ENCODE assay signal across 23 cellular contexts in the genomic region with DNA sequence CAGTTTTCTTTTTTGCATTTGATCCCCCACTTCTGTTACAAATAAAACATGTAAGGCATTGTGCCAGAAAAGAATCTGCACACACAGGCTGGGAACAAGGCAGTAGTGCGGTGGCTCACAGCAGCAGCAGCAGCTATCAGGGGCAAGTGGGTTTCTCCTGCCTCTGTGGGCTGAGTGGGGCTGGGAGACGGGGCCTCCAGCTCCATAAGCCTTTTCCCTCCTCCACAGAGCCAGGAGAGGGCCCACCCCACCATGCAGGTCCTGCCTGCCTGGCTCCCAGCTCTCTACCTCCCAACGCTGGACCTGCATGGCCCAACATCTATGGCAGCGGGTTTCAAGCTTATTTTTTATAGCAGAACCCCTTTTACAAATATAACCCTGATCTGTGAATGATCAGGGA. TPM values are rescaled to one million over a fixed set of nuclear protein-coding genes. Genes with fewer than 3 reads are reported as not detected.
DNase-seq lines count a peak whose midpoint lies in the region; ATAC-seq and TF ChIP-seq lines count a peak whose summit lies in the region.
"Had no signal": no experiment of that assay in that cellular context is flagged by ENCODE, and none has a peak within 500 bp of the region (broad histone marks: within the 10 kb centered on the region; RNA-seq: fewer than 3 reads in every experiment).

No MANE protein-coding gene starts in this region.

- peak overlapping the region; percentile 8; the same call in 1 of the 2 replicates for H3K4me3 ChIP-seq in HFF-Myc (replicated peaks; ENCODE audit: low read depth, low read length)
- no peak overlapping the region for H3K4me3 ChIP-seq in spleen
- no peak overlapping the region for H3K4me3 ChIP-seq in right cardiac atrium (ENCODE audit: low read length)
- H3K4me3 ChIP-seq: BLaER1 treated with 17β-estradiol and CSF1 and Interleukin-3, amounts not matched to agents 10 nM and 100 nM; lower lobe of right lung; prostate gland; upper lobe of left lung had no signal

- H3K9me3 Mint-ChIP-seq in activated CD4-positive, alpha-beta memory T cell treated with anti-CD3 and anti-CD28 coated beads for 36 hours, result no peaks in the 10 kb centered on the region
- H3K9me3 Mint-ChIP-seq in activated CD4-positive, alpha-beta memory T cell treated with anti-CD3 and anti-CD28 coated beads, Interleukin-2, amount 10 ng/mL, durations not matched to agents 7 days and 5 days, result peaks cover 2% of the 10 kb centered on the region
- H3K9me3 Mint-ChIP-seq: T-helper 2 cell treated with Interferon-gamma antibody and Interleukin-4, amounts not matched to agents 5 μg/mL and 100 μg/mL, for 36 hours had no signal

- H3K4me3 Mint-ChIP-seq in activated CD4-positive, alpha-beta memory T cell treated with anti-CD3 and anti-CD28 coated beads for 36 hours, result peak overlapping the region; percentile 95
- no peak overlapping the region for H3K4me3 Mint-ChIP-seq in activated CD4-positive, alpha-beta memory T cell treated with anti-CD3 and anti-CD28 coated beads, Interleukin-2, amount 10 ng/mL, durations not matched to agents 7 days and 5 days
- H3K4me3 Mint-ChIP-seq: T-helper 2 cell treated with Interferon-gamma antibody and Interleukin-4, amounts not matched to agents 5 μg/mL and 100 μg/mL, for 36 hours had no signal

- intact Hi-C loops in activated CD4-positive, alpha-beta memory T cell treated with anti-CD3 and anti-CD28 coated beads for 36 hours (cut with micrococcal nuclease), result no loop called here
- intact Hi-C loops in spleen (cut with DNase I; ENCODE audit: low total_unique reads) (no loop called here), right cardiac atrium (cut with DNase I) (no loop called here)

- H3K27me3 ChIP-seq in spleen (replicated peaks in 1 of 7) (no peaks in the 10 kb centered on the region), right cardiac atrium (ENCODE audit: control insufficient read depth, insufficient read depth) (no peaks in the 10 kb centered on the region)
- H3K27me3 ChIP-seq: BLaER1 treated with 17β-estradiol and CSF1 and Interleukin-3, amounts not matched to agents 10 nM and 100 nM; upper lobe of left lung had no signal

- H3K36me3 Mint-ChIP-seq in activated CD4-positive, alpha-beta memory T cell treated with anti-CD3 and anti-CD28 coated beads for 36 hours, result peaks cover 94% of the 10 kb centered on the region
- peaks cover 86% of the 10 kb centered on the region for H3K36me3 Mint-ChIP-seq in activated CD4-positive, alpha-beta memory T cell treated with anti-CD3 and anti-CD28 coated beads, Interleukin-2, amount 10 ng/mL, durations not matched to agents 7 days and 5 days (ENCODE audit: low read depth)

- WGBS in spleen, 5 donors, result 90 to 95% (median 93%) methylated on average over 4 of the region's 4 CpGs
- WGBS in right cardiac atrium, result 86% methylated on average over 4 of the region's 4 CpGs

- H3K9me3 ChIP-seq in spleen (no peaks in the 10 kb centered on the region), right cardiac atrium (ENCODE audit: control insufficient read depth, low read length) (no peaks in the 10 kb centered on the region)
- H3K9me3 ChIP-seq: lower lobe of right lung, prostate gland, upper lobe of left lung had no signal

- DNase-seq in activated CD4-positive, alpha-beta memory T cell treated with anti-CD3 and anti-CD28 coated beads for 36 hours, result no peak
- no peak for DNase-seq in activated CD4-positive, alpha-beta memory T cell treated with anti-CD3 and anti-CD28 coated beads, Interleukin-2, amount 10 ng/mL, durations not matched to agents 7 days and 5 days
- DNase-seq in HFF-Myc (ENCODE audit: extremely low read depth, low read depth) (no peak), ecto neural progenitor cell (ENCODE audit: low spot score) (peak; percentile 36), spleen (peak; percentile 62), right cardiac atrium (no peak), foreskin melanocyte (no peak)
- DNase-seq: activated naive CD4-positive, alpha-beta T cell; amygdala; cortex of kidney; DND-41; H7; lower lobe of right lung; NCI-H187; NCI-H526 treated with DMSO at 0.1 percent for 48 hours had no signal

- POLR2A ChIA-PET in activated CD4-positive, alpha-beta memory T cell treated with anti-CD3 and anti-CD28 coated beads for 36 hours (lab: Charles Lee), result interaction anchor here (1.0 to 8.8 kb wide), 3 partner anchors 9 to 14 kb away, joined by 3 to 240 read pairs (median 54); no protein-coding TSS in a partner anchor
- POLR2A ChIA-PET in activated CD4-positive, alpha-beta memory T cell treated with anti-CD3 and anti-CD28 coated beads, Interleukin-2, amount 10 ng/mL, durations not matched to agents 7 days and 5 days (lab: Charles Lee), result interaction anchor here (6.5 to 8.2 kb wide), 2 partner anchors 11 to 14 kb away, joined by 62 to 221 read pairs; no protein-coding TSS in a partner anchor

- peaks cover 0 to 67% (median 8%) of the 10 kb centered on the region in 6 donors for H3K36me3 ChIP-seq in spleen
- H3K36me3 ChIP-seq: prostate gland, WERI-Rb-1 had no signal

- H3K4me1 Mint-ChIP-seq in activated CD4-positive, alpha-beta memory T cell treated with anti-CD3 and anti-CD28 coated beads for 36 hours (ENCODE audit: low read depth), result peaks cover 67% of the 10 kb centered on the region
- peaks cover 77% of the 10 kb centered on the region for H3K4me1 Mint-ChIP-seq in activated CD4-positive, alpha-beta memory T cell treated with anti-CD3 and anti-CD28 coated beads, Interleukin-2, amount 10 ng/mL, durations not matched to agents 7 days and 5 days

- peak overlapping the region; percentile 28 for H3K27ac Mint-ChIP-seq in activated CD4-positive, alpha-beta memory T cell treated with anti-CD3 and anti-CD28 coated beads for 36 hours
- H3K27ac Mint-ChIP-seq in activated CD4-positive, alpha-beta memory T cell treated with anti-CD3 and anti-CD28 coated beads, Interleukin-2, amount 10 ng/mL, durations not matched to agents 7 days and 5 days, result no peak overlapping the region
- H3K27ac Mint-ChIP-seq: T-helper 2 cell treated with Interferon-gamma antibody and Interleukin-4, amounts not matched to agents 5 μg/mL and 100 μg/mL, for 36 hours had no signal

- TF ChIP-seq POLR2A in spleen (IDR thresholded peaks at IDR 0.05), result no peak

- no peaks in the 10 kb centered on the region for H3K27me3 Mint-ChIP-seq in activated CD4-positive, alpha-beta memory T cell treated with anti-CD3 and anti-CD28 coated beads for 36 hours
- peaks cover 2% of the 10 kb centered on the region for H3K27me3 Mint-ChIP-seq in activated CD4-positive, alpha-beta memory T cell treated with anti-CD3 and anti-CD28 coated beads, Interleukin-2, amount 10 ng/mL, durations not matched to agents 7 days and 5 days

- CTCF ChIA-PET in activated CD4-positive, alpha-beta memory T cell treated with anti-CD3 and anti-CD28 coated beads for 36 hours (lab: Charles Lee), result interaction anchor here (0.9 to 6.5 kb wide), 3 partner anchors 14 to 134 kb away, joined by 3 to 74 read pairs (median 24); no protein-coding TSS in a partner anchor
- CTCF ChIA-PET in activated CD4-positive, alpha-beta memory T cell treated with anti-CD3 and anti-CD28 coated beads, Interleukin-2, amount 10 ng/mL, durations not matched to agents 7 days and 5 days (lab: Charles Lee), result interaction anchor here (3.5 to 6.2 kb wide), 2 partner anchors 12 to 135 kb away, joined by 14 to 63 read pairs; no protein-coding TSS in a partner anchor

- H3K4me1 ChIP-seq in spleen, result peaks cover 15 to 95% (median 56%) of the 10 kb centered on the region in 6 donors
- peaks cover 5% of the 10 kb centered on the region for H3K4me1 ChIP-seq in right cardiac atrium (ENCODE audit: control insufficient read depth, insufficient read depth, low read length)
- H3K4me1 ChIP-seq: prostate gland had no signal

- TF ChIP-seq CTCF in HFF-Myc (IDR thresholded peaks at IDR 0.05; ENCODE audit: low read depth, low read length, missing control alignments) (no peak), spleen (IDR thresholded peaks at IDR 0.05 in 8 of 11, conservative IDR thresholded peaks at IDR 0.05 in 3 of 11) (no peak)

- ATAC-seq in right cardiac atrium (no peak), GM19463 (IDR thresholded peaks at IDR 0.05; ENCODE audit: unreplicated experiment) (no peak)
- ATAC-seq: lower lobe of right lung had no signal

- no peak overlapping the region for H3K27ac ChIP-seq in spleen
- H3K27ac ChIP-seq in right cardiac atrium (ENCODE audit: low read length), result no peak overlapping the region
- H3K27ac ChIP-seq: BLaER1 treated with 17β-estradiol and CSF1 and Interleukin-3, amounts not matched to agents 10 nM and 100 nM; lower lobe of right lung; prostate gland; upper lobe of left lung; WERI-Rb-1 had no signal

RNA-seq across cellular contexts. Expression of gene ARID5A, which starts 5.2 kb away (rescaled TPM):
- 100 to 1,000 TPM; 260 to 266 TPM for total RNA-seq in activated CD4-positive, alpha-beta memory T cell treated with anti-CD3 and anti-CD28 coated beads for 36 hours
- 10 to 100 TPM; 80.0 to 86.8 TPM for total RNA-seq in activated CD4-positive, alpha-beta memory T cell treated with anti-CD3 and anti-CD28 coated beads, Interleukin-2, amount 10 ng/mL, durations not matched to agents 7 days and 5 days
- 100 to 1,000 TPM in 1 of 7 donors, 10 to 100 TPM in 6; 41.2 to 121 (median 52.8) TPM for total RNA-seq in spleen
- 10 to 100 TPM; 30.8 to 37.2 (median 35.4) TPM for polyA plus RNA-seq in spleen
- 10 to 100 TPM; 13.0 to 28.0 (median 19.3) TPM for total RNA-seq in right cardiac atrium
- 31.8 TPM for polyA plus RNA-seq in right cardiac atrium

RNA-seq across cellular contexts. Expression of gene NEURL3, which starts 36.6 kb away (rescaled TPM):
- 1 to 10 TPM in 1 of 2 experiments, under 1 TPM in 1; 0.87 to 1.1 TPM for total RNA-seq in activated CD4-positive, alpha-beta memory T cell treated with anti-CD3 and anti-CD28 coated beads for 36 hours
- 1 to 10 TPM in 1 of 2 experiments, under 1 TPM in 1; 0.78 to 1.0 TPM for total RNA-seq in activated CD4-positive, alpha-beta memory T cell treated with anti-CD3 and anti-CD28 coated beads, Interleukin-2, amount 10 ng/mL, durations not matched to agents 7 days and 5 days
- total RNA-seq in spleen (under 1 TPM in 5 of 7 donors, not detected in 2; 0.32 to 0.98 (median 0.49) TPM), right cardiac atrium (under 1 TPM in 2 of 4 donors, not detected in 2; 0.15 to 0.20 TPM)
- polyA plus RNA-seq in spleen (1 to 10 TPM in 1 of 3 donors, under 1 TPM in 2; 0.35 to 1.2 (median 0.79) TPM), right cardiac atrium (0.07 TPM)
- total RNA-seq: A673, LHCN-M2 had no signal

Comparison
In these comparisons a context has a peak if more than half of its experiments do, and no peak if none do; other contexts are left out.
1. DNase-seq: peak in ecto neural progenitor cell (single experiment) and spleen (single experiment); none in activated CD4-positive, alpha-beta memory T cell treated with anti-CD3 and anti-CD28 coated beads for 36 hours (single experiment), activated CD4-positive, alpha-beta memory T cell treated with anti-CD3 and anti-CD28 coated beads, Interleukin-2, amount 10 ng/mL, durations not matched to agents 7 days and 5 days (single experiment), HFF-Myc (single experiment), right cardiac atrium (0 of 3) and foreskin melanocyte (single experiment).